Comparison of ENCODE assay signal across 26 cellular contexts in the genomic region with DNA sequence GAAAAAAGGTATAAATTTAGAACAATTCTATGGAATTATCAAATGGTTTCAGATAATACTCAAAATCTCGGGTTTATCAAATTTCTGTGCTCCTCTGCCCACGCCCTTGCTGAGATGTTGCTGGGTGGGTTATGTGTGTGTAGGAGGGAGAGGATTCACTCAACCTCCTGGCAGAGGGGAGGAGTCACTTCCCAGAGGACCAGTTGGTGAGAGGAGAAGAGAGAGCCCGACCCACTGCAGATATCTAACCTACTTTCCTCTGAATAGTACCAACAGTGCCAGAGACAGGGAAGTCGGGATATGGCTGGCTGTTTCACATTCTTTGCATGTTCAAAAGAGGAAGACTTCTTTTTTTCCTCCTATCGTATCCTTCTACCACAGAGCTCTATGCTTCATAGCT.
"Had no signal": no experiment of that assay in that cellular context is flagged by ENCODE, and none has a peak within 500 bp of the region (broad histone marks: within the 10 kb centered on the region; RNA-seq: fewer than 3 reads in every experiment).

No MANE protein-coding gene starts in this region.

- H3K79me2 ChIP-seq: parathyroid adenoma had no signal

- H3K27ac ChIP-seq: colonic mucosa, heart left ventricle, neural progenitor cell, parathyroid adenoma, prostate gland, spleen, testis, tibial nerve had no signal

- DNase-seq: colonic mucosa; effector CD4-positive, alpha-beta T cell; endodermal cell; foreskin melanocyte; heart left ventricle; hippocampal formation; left colon; left ventricle myocardium superior; mesenchymal stem cell; midbrain; retina; spleen; stimulated activated CD4-positive, alpha-beta T cell treated with anti-CD3 and anti-CD28 coated beads, Interleukin-15, amount 100 ng/mL, for 24 hours; stimulated activated CD4-positive, alpha-beta T cell treated with anti-CD3 and anti-CD28 coated beads, Interleukin-1b, Interleukin-23, amount 100 ng/mL, for 48 hours; stimulated activated CD4-positive, alpha-beta T cell treated with anti-CD3 and anti-CD28 coated beads, Interleukin-4, amount 100 ng/mL, for 4 hours; stimulated activated naive B cell treated with anti-CD40 and anti-IgM and Interleukin-4, amounts not matched to agents 10 μg/mL and 1 μg/mL and 100 μg/mL, for 72 hours; stimulated activated naive CD8-positive, alpha-beta T cell treated with anti-CD3 and anti-CD28 coated beads, Interleukin-15, amount 100 ng/mL, for 72 hours; testis had no signal

- H3K4me2 ChIP-seq: neural progenitor cell had no signal

- H3K36me3 ChIP-seq: colonic mucosa, heart left ventricle, neural progenitor cell, prostate gland, spleen had no signal

- H3K9me3 ChIP-seq: colonic mucosa, heart left ventricle, prostate gland, spleen, testis, tibial nerve had no signal

- H2AFZ ChIP-seq: neural progenitor cell, parathyroid adenoma had no signal

- H3K4me3 ChIP-seq: colonic mucosa, heart left ventricle, lung, neural progenitor cell, prostate gland, spleen, testis, tibial nerve had no signal

- H3K27me3 ChIP-seq: colonic mucosa, heart left ventricle, neural progenitor cell, spleen, testis, tibial nerve had no signal

- FAIRE-seq: endothelial cell of umbilical vein had no signal

- H3K4me1 ChIP-seq: colonic mucosa, neural progenitor cell, parathyroid adenoma, prostate gland, spleen, testis had no signal

- ATAC-seq: heart left ventricle; left colon; left ventricle myocardium superior; natural killer cell treated with Interleukin-12 subunit alpha and Interleukin-12 subunit beta and Interleukin-15 and Interleukin-18, amount 100 ng/mL, for 72 hours; sciatic nerve; stimulated activated naive B cell treated with anti-CD40 and anti-IgM and Interleukin-4, amounts not matched to agents 10 μg/mL and 1 μg/mL and 100 μg/mL, for 72 hours; stimulated activated naive CD8-positive, alpha-beta T cell treated with anti-CD3 and anti-CD28 coated beads, Interleukin-15, amount 100 ng/mL, for 72 hours had no signal

- H3K9ac ChIP-seq: neural progenitor cell, parathyroid adenoma had no signal
